ENCODE assay signal across 23 cellular contexts in the genomic region with DNA sequence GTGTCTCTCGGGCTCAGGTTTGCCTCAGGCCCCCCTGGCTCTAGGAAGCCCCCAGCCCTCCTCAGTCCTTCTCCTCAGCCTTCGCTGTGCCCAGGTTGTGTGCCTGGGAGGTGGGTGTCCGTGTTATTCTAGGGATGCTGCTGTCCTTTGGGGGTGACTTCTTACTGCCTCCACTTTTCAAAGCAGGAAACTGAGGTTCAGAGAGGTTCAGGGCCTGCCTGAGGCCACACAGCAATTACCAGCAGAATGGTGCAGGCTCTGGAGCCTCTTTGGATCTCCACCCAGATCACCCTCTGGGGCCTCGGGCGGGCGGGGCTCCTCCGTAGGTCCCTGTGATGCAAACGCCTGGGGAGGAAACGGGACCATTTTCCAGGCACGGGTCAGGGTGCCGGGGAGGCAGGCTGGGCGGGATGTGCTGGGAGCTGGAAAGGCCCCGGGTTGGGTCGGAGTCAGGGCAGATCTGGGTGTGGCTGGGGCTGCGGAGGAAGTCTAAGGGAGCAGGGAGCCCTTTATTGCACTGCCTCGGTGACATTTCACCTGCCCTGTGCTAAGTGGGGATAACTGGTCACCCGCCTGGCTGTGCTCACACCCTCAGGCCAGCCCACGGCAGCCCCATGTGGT. TPM values are rescaled to one million over a fixed set of nuclear protein-coding genes. Genes with fewer than 3 reads are reported as not detected.
DNase-seq lines count a peak whose midpoint lies in the region; ATAC-seq, FAIRE-seq and TF ChIP-seq lines count a peak whose summit lies in the region.
"Had no signal": no experiment of that assay in that cellular context is flagged by ENCODE, and none has a peak within 500 bp of the region (broad histone marks: within the 10 kb centered on the region; RNA-seq: fewer than 3 reads in every experiment).

No MANE protein-coding gene starts in this region.

- no peak for TF ChIP-seq CTCF in HEK293 (tag by site-specific recombination; IDR thresholded peaks at IDR 0.05)
- no peak for TF ChIP-seq CTCF in Peyer's patch (IDR thresholded peaks at IDR 0.05)
- TF ChIP-seq CTCF in foreskin keratinocyte (conservative IDR thresholded peaks at IDR 0.05) = no peak

- POLR2A ChIA-PET in HEK293 (lab: Yijun Ruan, JAX) = no interaction called here

- CTCF ChIA-PET in HEK293 (lab: Yijun Ruan, JAX) = interaction anchor here (0.6 kb wide), 1 partner anchor 55 kb away, joined by 3 read pairs; no protein-coding TSS in a partner anchor

- H3K27ac ChIP-seq in HEK293 (ENCODE audit: extremely low read depth, low read depth, low read length) (no peak overlapping the region), Peyer's patch (no peak overlapping the region), foreskin keratinocyte (no peak overlapping the region)
- H3K27ac ChIP-seq: GM23248, HL-60 had no signal

- DNase-seq in Peyer's patch (peak in 2 of 3 donors; percentile 79 to 80), foreskin keratinocyte (no peak), urothelium cell line (ENCODE audit: low spot score) (no peak), medulla oblongata (ENCODE audit: extremely low spot score) (no peak)
- DNase-seq: AML-193; DMS 273 treated with DMSO at 0.1 percent for 48 hours; DND-41; GM23248; HCEC 1CT; KBM-7; NCI-H1105; NCI-H2081 treated with DMSO at 0.1 percent for 48 hours; NCI-H446 treated with DMSO at 0.1 percent for 48 hours; NCI-H69; NK-92 treated with Interleukin-12 subunit alpha and Interleukin-12 subunit beta, amount 100 ng/mL, for 24 hours; SHP77 treated with DMSO at 0.1 percent for 48 hours had no signal

- no peak for TF ChIP-seq POLR2A in Peyer's patch (IDR thresholded peaks at IDR 0.05)

- H3K27me3 ChIP-seq in Peyer's patch = no peaks in the 10 kb centered on the region
- peaks cover 6% of the 10 kb centered on the region for H3K27me3 ChIP-seq in foreskin keratinocyte

- H3K4me1 ChIP-seq in HEK293 (ENCODE audit: control insufficient read depth, insufficient read depth, low read length) = no peaks in the 10 kb centered on the region
- H3K4me1 ChIP-seq in Peyer's patch = peaks cover 0 to 22% (median 0%) of the 10 kb centered on the region in 4 donors
- no peaks in the 10 kb centered on the region for H3K4me1 ChIP-seq in foreskin keratinocyte

- H3K9me3 ChIP-seq in HEK293 (ENCODE audit: control insufficient read depth, insufficient read depth, low read depth, low read length) (no peaks in the 10 kb centered on the region), Peyer's patch (no peaks in the 10 kb centered on the region)

- peak; percentile 15 for ATAC-seq in foreskin keratinocyte
- ATAC-seq in GM21529 (IDR thresholded peaks at IDR 0.05; ENCODE audit: unreplicated experiment) = no peak
- ATAC-seq in HG02798 (IDR thresholded peaks at IDR 0.05; ENCODE audit: poor library complexity, unreplicated experiment) = no peak

- FAIRE-seq in urothelium cell line (lab: Jason Lieb, UNC) = peak; percentile 48

- H3K4me3 ChIP-seq in HEK293 (ENCODE audit: low read depth, low read length) (no peak overlapping the region), Peyer's patch (no peak overlapping the region)
- H3K4me3 ChIP-seq: GM23248 had no signal

- H3K36me3 ChIP-seq in HEK293 (ENCODE audit: control insufficient read depth in 2 of 2, insufficient read depth in 1 of 2, low read length in 2 of 2) (no peaks in the 10 kb centered on the region), Peyer's patch (no peaks in the 10 kb centered on the region)

TF ChIP-seq in HEK293, 187 proteins besides CTCF, POLR2A, EP300 and RAD21:
- TF ChIP-seq OVOL3 (tag by site-specific recombination; IDR thresholded peaks at IDR 0.05) (no peak), PRDM1 (tag by site-specific recombination; IDR thresholded peaks at IDR 0.05) (no peak), KLF1 (tag by site-specific recombination; IDR thresholded peaks at IDR 0.05) (peak; percentile 52; the same call in 1 of the 2 replicates)
- TF ChIP-seq, protein P1, sequence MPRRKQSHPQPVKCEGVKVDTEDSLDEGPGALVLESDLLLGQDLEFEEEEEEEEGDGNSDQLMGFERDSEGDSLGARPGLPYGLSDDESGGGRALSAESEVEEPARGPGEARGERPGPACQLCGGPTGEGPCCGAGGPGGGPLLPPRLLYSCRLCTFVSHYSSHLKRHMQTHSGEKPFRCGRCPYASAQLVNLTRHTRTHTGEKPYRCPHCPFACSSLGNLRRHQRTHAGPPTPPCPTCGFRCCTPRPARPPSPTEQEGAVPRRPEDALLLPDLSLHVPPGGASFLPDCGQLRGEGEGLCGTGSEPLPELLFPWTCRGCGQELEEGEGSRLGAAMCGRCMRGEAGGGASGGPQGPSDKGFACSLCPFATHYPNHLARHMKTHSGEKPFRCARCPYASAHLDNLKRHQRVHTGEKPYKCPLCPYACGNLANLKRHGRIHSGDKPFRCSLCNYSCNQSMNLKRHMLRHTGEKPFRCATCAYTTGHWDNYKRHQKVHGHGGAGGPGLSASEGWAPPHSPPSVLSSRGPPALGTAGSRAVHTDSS (tag by site-specific recombination; IDR thresholded peaks at IDR 0.05) = no peak

RNA-seq across cellular contexts. Expression of gene GATA5, which starts 23.2 kb away (rescaled TPM):
- total RNA-seq in Peyer's patch (10 to 100 TPM in 3 of 4 donors, 1 to 10 TPM in 1; 1.7 to 48.3 (median 39.5) TPM), foreskin keratinocyte (not detected in 2 replicates)
- polyA plus RNA-seq in foreskin keratinocyte = not detected in 2 replicates
- total RNA-seq: GM23248; T-helper 1 cell treated with Interleukin-12 subunit alpha and Interleukin-12 subunit beta and Interleukin-4 antibody, amounts not matched to agents 30 ng/mL and 1 ng/mL, for 36 hours had no signal
- polyA plus RNA-seq: CD14-positive monocyte, GM23248 had no signal

RNA-seq across cellular contexts. Expression of gene RBBP8NL, which starts 25.2 kb away (rescaled TPM):
- total RNA-seq in Peyer's patch (10 to 100 TPM in 3 of 4 donors, 1 to 10 TPM in 1; 6.6 to 26.7 (median 13.4) TPM), foreskin keratinocyte (not detected in 2 replicates)
- not detected in 2 replicates for polyA plus RNA-seq in foreskin keratinocyte
- total RNA-seq: G401; GM23248; T-helper 1 cell treated with Interleukin-12 subunit alpha and Interleukin-12 subunit beta and Interleukin-4 antibody, amounts not matched to agents 30 ng/mL and 1 ng/mL, for 36 hours had no signal
- polyA plus RNA-seq: CD14-positive monocyte, GM23248 had no signal

RNA-seq across cellular contexts. Expression of gene CABLES2, which starts 45.5 kb away (rescaled TPM):
- total RNA-seq in Peyer's patch (10 to 100 TPM in 2 of 4 donors, 1 to 10 TPM in 2; 7.2 to 33.8 (median 11.1) TPM), foreskin keratinocyte (6.2 and 7.1 TPM in 2 replicates)
- polyA plus RNA-seq in foreskin keratinocyte = 5.7 and 5.8 TPM in 2 replicates

Comparison
In these comparisons a context has a peak if more than half of its experiments do, and no peak if none do; other contexts are left out.
1. DNase-seq: peak in Peyer's patch (2 of 3); none in foreskin keratinocyte (0 of 2), urothelium cell line (single experiment) and medulla oblongata (single experiment).